1 cellular context compared by ENCODE assay signal in genomic region chr7:32490127-32490796, GRCh38.
TF ChIP-seq lines count a peak whose summit lies in the region.

Gene LSM5 (minus strand): TSS chr7:32490380. CDS start chr7:32490365, 15 bp downstream.

TF ChIP-seq in HepG2, 621 proteins besides CTCF, POLR2A, EP300 and RAD21 (continued from another document and continues in another):
- TF ChIP-seq ZNF646 (CRISPR knock-in tag; IDR thresholded peaks at IDR 0.05) (no peak), ZNF574 (CRISPR knock-in tag; IDR thresholded peaks at IDR 0.05) (peak; percentile 96), ZKSCAN1 (IDR thresholded peaks at IDR 0.05; ENCODE audit: low read length) (no peak), BORCS8-MEF2B (CRISPR knock-in tag; IDR thresholded peaks at IDR 0.05) (peak; percentile 95), NKX3-1 (CRISPR knock-in tag; IDR thresholded peaks at IDR 0.05) (peak; percentile 86; the same call in 1 of the 2 replicates), TRIM24 (CRISPR knock-in tag; IDR thresholded peaks at IDR 0.05) (no peak), ZNF614 (CRISPR knock-in tag; IDR thresholded peaks at IDR 0.05; ENCODE audit: borderline replicate concordance) (peak; percentile 88), MAFK (conservative IDR thresholded peaks at IDR 0.05 in 1 of 2, IDR thresholded peaks at IDR 0.05 in 1 of 2; ENCODE audit: low read length in 2 of 2) (peak in 1 of 2 experiments; percentile 30; a peak in 1 of 4 replicates), ZSCAN31 (CRISPR knock-in tag; IDR thresholded peaks at IDR 0.05; ENCODE audit: low read depth) (peak; percentile 88), KLF11 (CRISPR knock-in tag; IDR thresholded peaks at IDR 0.05) (peak; percentile 90; the same call in 1 of the 2 replicates), ZNF234 (CRISPR knock-in tag; conservative IDR thresholded peaks at IDR 0.05) (0 out of 2 replicates have a peak, but pooled peaks have one; percentile 33), ATF5 (CRISPR knock-in tag; IDR thresholded peaks at IDR 0.05; ENCODE audit: low read depth) (no peak), ZNF460 (CRISPR knock-in tag; IDR thresholded peaks at IDR 0.05; ENCODE audit: borderline replicate concordance) (no peak; the same call in 1 of the 2 replicates), CERS6 (CRISPR knock-in tag; IDR thresholded peaks at IDR 0.05) (no peak), HNRNPLL (IDR thresholded peaks at IDR 0.05; ENCODE audit: low read depth, low read length, poor library complexity, severe bottlenecking) (peak; percentile 96), RFX1 (IDR thresholded peaks at IDR 0.05) (no peak), SETDB1 (CRISPR knock-in tag; IDR thresholded peaks at IDR 0.05; ENCODE audit: borderline replicate concordance) (no peak), ZMYM4 (CRISPR knock-in tag; IDR thresholded peaks at IDR 0.05) (peak; percentile 95), ZBTB7B (CRISPR knock-in tag; IDR thresholded peaks at IDR 0.05) (no peak), ZNF230 (CRISPR knock-in tag; IDR thresholded peaks at IDR 0.05) (peak; percentile 95), RORA (CRISPR knock-in tag; IDR thresholded peaks at IDR 0.05) (no peak), ZNF709 (CRISPR knock-in tag; IDR thresholded peaks at IDR 0.05) (0 out of 2 replicates have a peak, but pooled peaks have one; percentile 53), FOXA3 (CRISPR knock-in tag; IDR thresholded peaks at IDR 0.05) (peak; percentile 69; the same call in 1 of the 2 replicates), SMC3 (IDR thresholded peaks at IDR 0.05; ENCODE audit: low read length) (no peak), HES4 (CRISPR knock-in tag; IDR thresholded peaks at IDR 0.05; ENCODE audit: borderline replicate concordance) (peak; percentile 93; the same call in 1 of the 2 replicates), KDM4B (CRISPR knock-in tag; IDR thresholded peaks at IDR 0.05) (no peak; the same call in none of the 2 replicates), ZNF451 (CRISPR knock-in tag; IDR thresholded peaks at IDR 0.05) (peak; percentile 81; the same call in 1 of the 2 replicates), ZNF556 (CRISPR knock-in tag; IDR thresholded peaks at IDR 0.05; ENCODE audit: borderline replicate concordance) (peak; percentile 74; the same call in 1 of the 2 replicates), ZNF678 (CRISPR knock-in tag; IDR thresholded peaks at IDR 0.05) (no peak), FLYWCH1 (CRISPR knock-in tag; IDR thresholded peaks at IDR 0.05) (no peak), TBX3 (IDR thresholded peaks at IDR 0.05; ENCODE audit: borderline replicate concordance) (no peak), ZNF674 (CRISPR knock-in tag; IDR thresholded peaks at IDR 0.05; ENCODE audit: low read depth) (no peak), THAP9 (CRISPR knock-in tag; IDR thresholded peaks at IDR 0.05; ENCODE audit: borderline replicate concordance) (peak; percentile 94), ZFY (CRISPR knock-in tag; IDR thresholded peaks at IDR 0.05) (peak; percentile 99), ZNF318 (CRISPR knock-in tag; IDR thresholded peaks at IDR 0.05) (no peak), SNAI1 (CRISPR knock-in tag; IDR thresholded peaks at IDR 0.05; ENCODE audit: borderline replicate concordance) (0 out of 2 replicates have a peak, but pooled peaks have one; percentile 64), ATF7-NPFF (CRISPR knock-in tag; IDR thresholded peaks at IDR 0.05; ENCODE audit: low read depth) (peak; percentile 89), SP140L (CRISPR knock-in tag; IDR thresholded peaks at IDR 0.05; ENCODE audit: borderline replicate concordance) (no peak)
